In genomic region chr11:29679996-29680395, GRCh38 we compare ENCODE assay signal across 18 cellular contexts.
DNase-seq lines count a peak whose midpoint lies in the region; ATAC-seq and TF ChIP-seq lines count a peak whose summit lies in the region.
"Had no signal": no experiment of that assay in that cellular context is flagged by ENCODE, and none has a peak within 500 bp of the region (broad histone marks: within the 10 kb centered on the region; RNA-seq: fewer than 3 reads in every experiment).

No MANE protein-coding gene starts in this region.

- no peak for TF ChIP-seq EP300 in SK-N-SH (IDR thresholded peaks at IDR 0.05; ENCODE audit: borderline replicate concordance in 1 of 2, low read depth in 1 of 2, low read length in 1 of 2)

- H4K20me1 ChIP-seq in SK-N-SH (ENCODE audit: insufficient read depth) (no peaks in the 10 kb centered on the region), GM23248 (ENCODE audit: insufficient read depth) (no peaks in the 10 kb centered on the region)

- H3K79me2 ChIP-seq in SK-N-SH (ENCODE audit: insufficient read depth) (no peaks in the 10 kb centered on the region), GM23248 (ENCODE audit: insufficient read depth) (no peaks in the 10 kb centered on the region)

- H3K9ac ChIP-seq in SK-N-SH, result no peak overlapping the region
- H3K9ac ChIP-seq in GM23248, result no peak overlapping the region

- H3K27ac ChIP-seq in SK-N-SH (ENCODE audit: low read depth in 2 of 2, low read length in 1 of 2), result no peak overlapping the region
- H3K27ac ChIP-seq in lower lobe of right lung, result no peak overlapping the region
- H3K27ac ChIP-seq in GM23248, result no peak overlapping the region
- H3K27ac ChIP-seq: ovary, thoracic aorta had no signal

- no peaks in the 10 kb centered on the region for H3K4me1 ChIP-seq in SK-N-SH (ENCODE audit: control insufficient read depth in 1 of 2, insufficient read depth in 2 of 2, low read depth in 1 of 2, low read length in 1 of 2)
- H3K4me1 ChIP-seq in lower lobe of right lung, result no peaks in the 10 kb centered on the region
- no peaks in the 10 kb centered on the region for H3K4me1 ChIP-seq in GM23248 (ENCODE audit: insufficient read depth)

- in situ Hi-C loops in GM23248 (cut with MboI), result no loop called here

- TF ChIP-seq CTCF in SK-N-SH (IDR thresholded peaks at IDR 0.05) (no peak), lower lobe of right lung (IDR thresholded peaks at IDR 0.05) (no peak)

- WGBS in SK-N-SH (ENCODE audit: low lambda C conversion rate), result 7% methylated on average over 3 of the region's 3 CpGs
- WGBS in GM23248 (ENCODE audit: low coverage in 1 of 2, low lambda C conversion rate in 2 of 2, missing lambda C conversion rate in 2 of 2), 2 experiments, result 37 to 52% methylated on average over 3 of the region's 3 CpGs

- H3K9me2 ChIP-seq in SK-N-SH, result no peaks in the 10 kb centered on the region
- H3K9me2 ChIP-seq in GM23248 (ENCODE audit: insufficient read depth), result no peaks in the 10 kb centered on the region

- H2AFZ ChIP-seq in SK-N-SH (ENCODE audit: low read depth) (no peak overlapping the region), GM23248 (no peak overlapping the region)

- H3K9me3 ChIP-seq in SK-N-SH, result no peaks in the 10 kb centered on the region
- no peaks in the 10 kb centered on the region for H3K9me3 ChIP-seq in lower lobe of right lung
- H3K9me3 ChIP-seq in GM23248 (ENCODE audit: low read depth), result no peaks in the 10 kb centered on the region
- H3K9me3 ChIP-seq: ovary, thoracic aorta had no signal

- intact Hi-C loops in lower lobe of right lung (cut with DNase I), result no loop called here

- ATAC-seq in SK-N-SH treated with all-trans-retinoic acid at 6 μM for 48 hours (no peak), HG02588 (IDR thresholded peaks at IDR 0.05; ENCODE audit: unreplicated experiment) (peak; percentile 95), HG03354 (IDR thresholded peaks at IDR 0.05; ENCODE audit: poor library complexity, severe bottlenecking, unreplicated experiment) (peak; percentile 56), lower lobe of right lung (no peak)

- no peaks in the 10 kb centered on the region for H3K27me3 ChIP-seq in SK-N-SH (ENCODE audit: insufficient read depth)
- no peaks in the 10 kb centered on the region for H3K27me3 ChIP-seq in lower lobe of right lung (ENCODE audit: low read depth)
- H3K27me3 ChIP-seq in GM23248 (replicated peaks; ENCODE audit: insufficient read depth), result no peaks in the 10 kb centered on the region
- H3K27me3 ChIP-seq: ovary had no signal

- H3K4me2 ChIP-seq in SK-N-SH (0 out of 2 replicates have a peak overlapping the region, but pooled peaks have one; percentile 24), GM23248 (ENCODE audit: unreplicated experiment) (no peak overlapping the region)
- H3K4me2 ChIP-seq: smooth muscle cell had no signal

- no peaks in the 10 kb centered on the region for H3K36me3 ChIP-seq in SK-N-SH (replicated peaks in 1 of 2; ENCODE audit: control insufficient read depth in 1 of 2, insufficient read depth in 2 of 2, low read length in 1 of 2)
- no peaks in the 10 kb centered on the region for H3K36me3 ChIP-seq in lower lobe of right lung
- no peaks in the 10 kb centered on the region for H3K36me3 ChIP-seq in GM23248 (ENCODE audit: low read depth)
- H3K36me3 ChIP-seq: ovary, thoracic aorta had no signal

- DNase-seq in SK-N-SH, result no peak
- no peak for DNase-seq in lower lobe of right lung
- no peak for DNase-seq in NCI-H524 (lab: John Stamatoyannopoulos, UW)
- DNase-seq in GM23248, result no peak
- DNase-seq in activated naive CD4-positive, alpha-beta T cell (lab: John Stamatoyannopoulos, UW), result no peak
- DNase-seq: 8988T; activated naive CD4-positive, alpha-beta T cell treated with anti-CD3 and anti-CD28 coated beads for 36 hours; CD8-positive, alpha-beta memory T cell; immature natural killer cell; midbrain; NCI-H1436 treated with DMSO at 0.1 percent for 48 hours; NCI-H524 treated with DMSO at 0.1 percent for 48 hours; ovary had no signal

- no peak for TF ChIP-seq RAD21 in SK-N-SH (IDR thresholded peaks at IDR 0.05; ENCODE audit: low read length)

- H3K4me3 ChIP-seq in SK-N-SH (ENCODE audit: low read depth in 2 of 2, low read length in 1 of 2) (no peak overlapping the region), lower lobe of right lung (no peak overlapping the region), GM23248 (no peak overlapping the region)
- H3K4me3 ChIP-seq: ovary, smooth muscle cell, thoracic aorta had no signal

- CTCF ChIA-PET in SK-N-SH (lab: Yijun Ruan, JAX), result no interaction called here

- POLR2A ChIA-PET in SK-N-SH (lab: Yijun Ruan, JAX), result no interaction called here

- H3F3A ChIP-seq in SK-N-SH (replicated peaks; ENCODE audit: insufficient read depth) (no peaks in the 10 kb centered on the region), GM23248 (ENCODE audit: insufficient read depth) (no peaks in the 10 kb centered on the region)

TF ChIP-seq in SK-N-SH, 30 proteins besides CTCF, POLR2A, EP300 and RAD21:
- TF ChIP-seq TEAD4 (IDR thresholded peaks at IDR 0.05; ENCODE audit: borderline replicate concordance, insufficient read depth) (no peak), NFIC (IDR thresholded peaks at IDR 0.05; ENCODE audit: borderline replicate concordance) (no peak), JUND (IDR thresholded peaks at IDR 0.05) (no peak), TAF1 (IDR thresholded peaks at IDR 0.05; ENCODE audit: borderline replicate concordance, low read depth, low read length) (no peak), CHD2 (IDR thresholded peaks at IDR 0.05; ENCODE audit: low read length, partially characterized antibody) (no peak)
- TF ChIP-seq, protein P1, sequence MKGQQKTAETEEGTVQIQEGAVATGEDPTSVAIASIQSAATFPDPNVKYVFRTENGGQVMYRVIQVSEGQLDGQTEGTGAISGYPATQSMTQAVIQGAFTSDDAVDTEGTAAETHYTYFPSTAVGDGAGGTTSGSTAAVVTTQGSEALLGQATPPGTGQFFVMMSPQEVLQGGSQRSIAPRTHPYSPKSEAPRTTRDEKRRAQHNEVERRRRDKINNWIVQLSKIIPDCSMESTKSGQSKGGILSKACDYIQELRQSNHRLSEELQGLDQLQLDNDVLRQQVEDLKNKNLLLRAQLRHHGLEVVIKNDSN (IDR thresholded peaks at IDR 0.05; ENCODE audit: borderline replicate concordance, low read depth), result no peak
TF ChIP-seq in SK-N-SH: peak in this region for 0.

TF ChIP-seq in SK-N-SH treated with all-trans-retinoic acid at 6 μM for 48 hours, 23 proteins besides CTCF, POLR2A, EP300 and RAD21:
- TF ChIP-seq ZFP30 (CRISPR knock-in tag; IDR thresholded peaks at IDR 0.05) (no peak), ZNF565 (CRISPR knock-in tag; conservative IDR thresholded peaks at IDR 0.05; ENCODE audit: low read depth) (no peak), ZFP3 (CRISPR knock-in tag; IDR thresholded peaks at IDR 0.05) (no peak), SNAI2 (CRISPR knock-in tag; IDR thresholded peaks at IDR 0.05) (no peak), TOX (CRISPR knock-in tag; IDR thresholded peaks at IDR 0.05; ENCODE audit: borderline replicate concordance) (no peak), ESRRG (CRISPR knock-in tag; IDR thresholded peaks at IDR 0.05) (no peak), ZNF70 (CRISPR knock-in tag; IDR thresholded peaks at IDR 0.05) (no peak), BACH2 (CRISPR knock-in tag; IDR thresholded peaks at IDR 0.05; ENCODE audit: borderline replicate concordance) (no peak), ARNTL (CRISPR knock-in tag; IDR thresholded peaks at IDR 0.05; ENCODE audit: borderline replicate concordance, low read depth) (no peak), CSDC2 (CRISPR knock-in tag; IDR thresholded peaks at IDR 0.05) (no peak), ZC3H10 (CRISPR knock-in tag; IDR thresholded peaks at IDR 0.05) (no peak), OSR1 (CRISPR knock-in tag; IDR thresholded peaks at IDR 0.05) (no peak)
- TF ChIP-seq, protein P2, sequence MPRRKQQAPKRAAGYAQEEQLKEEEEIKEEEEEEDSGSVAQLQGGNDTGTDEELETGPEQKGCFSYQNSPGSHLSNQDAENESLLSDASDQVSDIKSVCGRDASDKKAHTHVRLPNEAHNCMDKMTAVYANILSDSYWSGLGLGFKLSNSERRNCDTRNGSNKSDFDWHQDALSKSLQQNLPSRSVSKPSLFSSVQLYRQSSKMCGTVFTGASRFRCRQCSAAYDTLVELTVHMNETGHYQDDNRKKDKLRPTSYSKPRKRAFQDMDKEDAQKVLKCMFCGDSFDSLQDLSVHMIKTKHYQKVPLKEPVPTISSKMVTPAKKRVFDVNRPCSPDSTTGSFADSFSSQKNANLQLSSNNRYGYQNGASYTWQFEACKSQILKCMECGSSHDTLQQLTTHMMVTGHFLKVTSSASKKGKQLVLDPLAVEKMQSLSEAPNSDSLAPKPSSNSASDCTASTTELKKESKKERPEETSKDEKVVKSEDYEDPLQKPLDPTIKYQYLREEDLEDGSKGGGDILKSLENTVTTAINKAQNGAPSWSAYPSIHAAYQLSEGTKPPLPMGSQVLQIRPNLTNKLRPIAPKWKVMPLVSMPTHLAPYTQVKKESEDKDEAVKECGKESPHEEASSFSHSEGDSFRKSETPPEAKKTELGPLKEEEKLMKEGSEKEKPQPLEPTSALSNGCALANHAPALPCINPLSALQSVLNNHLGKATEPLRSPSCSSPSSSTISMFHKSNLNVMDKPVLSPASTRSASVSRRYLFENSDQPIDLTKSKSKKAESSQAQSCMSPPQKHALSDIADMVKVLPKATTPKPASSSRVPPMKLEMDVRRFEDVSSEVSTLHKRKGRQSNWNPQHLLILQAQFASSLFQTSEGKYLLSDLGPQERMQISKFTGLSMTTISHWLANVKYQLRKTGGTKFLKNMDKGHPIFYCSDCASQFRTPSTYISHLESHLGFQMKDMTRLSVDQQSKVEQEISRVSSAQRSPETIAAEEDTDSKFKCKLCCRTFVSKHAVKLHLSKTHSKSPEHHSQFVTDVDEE (CRISPR knock-in tag; IDR thresholded peaks at IDR 0.05), result no peak
TF ChIP-seq in SK-N-SH treated with all-trans-retinoic acid at 6 μM for 48 hours: peak in this region for 0.

Comparison
In these comparisons a context has a peak if more than half of its experiments do, and no peak if none do; other contexts are left out.
1. ATAC-seq: peak in HG02588 (single experiment) and HG03354 (single experiment); none in SK-N-SH treated with all-trans-retinoic acid at 6 μM for 48 hours (single experiment) and lower lobe of right lung (0 of 2).